In the genomic region with DNA sequence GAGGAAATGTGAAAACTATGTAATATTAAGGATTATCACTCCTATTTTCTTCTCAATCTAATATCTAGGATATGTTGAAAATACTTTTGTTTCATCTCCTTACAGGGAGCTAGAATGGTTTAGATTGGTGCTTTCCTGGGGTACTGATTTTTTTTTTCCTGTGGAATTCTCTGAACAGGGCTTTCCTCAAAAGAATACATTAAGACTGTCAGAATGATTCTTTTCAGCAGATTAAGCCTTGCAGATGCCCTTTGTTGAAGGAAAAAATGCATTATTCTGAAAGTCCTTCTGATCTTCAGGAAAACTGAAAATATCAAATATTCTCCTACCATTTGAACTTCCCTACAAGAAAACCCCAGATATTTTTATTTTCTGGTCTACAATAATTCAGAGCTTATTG, we compare ENCODE assay signal across 26 cellular contexts.
"Had no signal": no experiment of that assay in that cellular context is flagged by ENCODE, and none has a peak within 500 bp of the region (broad histone marks: within the 10 kb centered on the region; RNA-seq: fewer than 3 reads in every experiment).

No MANE protein-coding gene starts in this region.

- H3K9me3 ChIP-seq: gastrocnemius medialis, pancreas, psoas muscle, sigmoid colon, stomach, thyroid gland, upper lobe of left lung had no signal

- H3K4me3 Mint-ChIP-seq: activated CD4-positive, alpha-beta T cell treated with anti-CD3 and anti-CD28 coated beads, Interleukin-2, amount 10 ng/mL, durations not matched to agents 7 days and 5 days; activated CD8-positive, alpha-beta memory T cell treated with anti-CD3 and anti-CD28 coated beads, Interleukin-2, amount 10 ng/mL, durations not matched to agents 7 days and 5 days; activated CD8-positive, alpha-beta T cell treated with anti-CD3 and anti-CD28 coated beads, Interleukin-2, amount 10 ng/mL, durations not matched to agents 7 days and 5 days; central memory CD8-positive, alpha-beta T cell; dendritic cell treated with granulocyte-macrophage colony-stimulating factor and Interleukin-4, amounts not matched to agents 40 ng/mL and 50 ng/mL, for 4 days; naive B cell; stimulated activated naive B cell treated with anti-CD40 and anti-IgM and Interleukin-4, amounts not matched to agents 10 μg/mL and 1 μg/mL and 100 μg/mL, for 72 hours had no signal

- H3K27me3 Mint-ChIP-seq: activated CD4-positive, alpha-beta T cell treated with anti-CD3 and anti-CD28 coated beads, Interleukin-2, amount 10 ng/mL, durations not matched to agents 7 days and 5 days; activated CD8-positive, alpha-beta memory T cell treated with anti-CD3 and anti-CD28 coated beads, Interleukin-2, amount 10 ng/mL, durations not matched to agents 7 days and 5 days; central memory CD8-positive, alpha-beta T cell; dendritic cell treated with granulocyte-macrophage colony-stimulating factor and Interleukin-4, amounts not matched to agents 40 ng/mL and 50 ng/mL, for 4 days; naive B cell; stimulated activated naive B cell treated with anti-CD40 and anti-IgM and Interleukin-4, amounts not matched to agents 10 μg/mL and 1 μg/mL and 100 μg/mL, for 72 hours had no signal

- H3K36me3 ChIP-seq: gastrocnemius medialis, pancreas, sigmoid colon, stomach, thyroid gland, upper lobe of left lung had no signal

- H3K36me3 Mint-ChIP-seq: activated CD8-positive, alpha-beta memory T cell treated with anti-CD3 and anti-CD28 coated beads, Interleukin-2, amount 10 ng/mL, durations not matched to agents 7 days and 5 days; activated naive CD4-positive, alpha-beta T cell treated with anti-CD3 and anti-CD28 coated beads, Interleukin-2, amount 50 U/mL, for 72 hours; naive B cell; stimulated activated naive B cell treated with anti-CD40 and anti-IgM and Interleukin-4, amounts not matched to agents 10 μg/mL and 1 μg/mL and 100 μg/mL, for 72 hours had no signal

- H3K27ac ChIP-seq: gastrocnemius medialis, pancreas, psoas muscle, stomach, thyroid gland, upper lobe of left lung had no signal

- ATAC-seq: activated CD8-positive, alpha-beta memory T cell treated with anti-CD3 and anti-CD28 coated beads, Interleukin-2, amount 10 ng/mL, durations not matched to agents 7 days and 5 days; activated CD8-positive, alpha-beta T cell treated with anti-CD3 and anti-CD28 coated beads, Interleukin-2, amount 10 ng/mL, durations not matched to agents 7 days and 5 days; activated naive CD4-positive, alpha-beta T cell treated with anti-CD3 and anti-CD28 coated beads, Interleukin-2, amount 50 U/mL, for 72 hours; gastrocnemius medialis; left ventricle myocardium superior; pancreas; psoas muscle; stimulated activated naive B cell treated with anti-CD40 and anti-IgM and Interleukin-4, amounts not matched to agents 10 μg/mL and 1 μg/mL and 100 μg/mL, for 72 hours had no signal

- DNase-seq: activated CD4-positive, alpha-beta T cell treated with anti-CD3 and anti-CD28 coated beads for 1 hour; activated CD4-positive, alpha-beta T cell treated with anti-CD3 and anti-CD28 coated beads, Interleukin-2, amount 10 ng/mL, durations not matched to agents 7 days and 5 days; activated CD8-positive, alpha-beta memory T cell treated with anti-CD3 and anti-CD28 coated beads, Interleukin-2, amount 10 ng/mL, durations not matched to agents 7 days and 5 days; activated CD8-positive, alpha-beta T cell treated with anti-CD3 and anti-CD28 coated beads, Interleukin-2, amount 10 ng/mL, durations not matched to agents 7 days and 5 days; activated T-cell treated with anti-CD3 and anti-CD28 coated beads, Interleukin-2, amount 50 U/mL, for 48 hours; effector CD4-positive, alpha-beta T cell; erythroblast; gastrocnemius medialis; glutamatergic neuron; islet precursor cell; left ventricle myocardium superior; naive B cell; nucleus accumbens; pancreas; psoas muscle; sigmoid colon; stimulated activated CD4-positive, alpha-beta T cell treated with anti-CD3 and anti-CD28 coated beads, Interleukin-1b, Interleukin-23, amount 100 ng/mL, for 48 hours; stimulated activated naive B cell treated with anti-CD40 and anti-IgM and Interleukin-4, amounts not matched to agents 10 μg/mL and 1 μg/mL and 100 μg/mL, for 72 hours; stomach; T-helper 2 cell; thyroid gland; upper lobe of left lung had no signal

- H3K9me3 Mint-ChIP-seq: activated CD4-positive, alpha-beta T cell treated with anti-CD3 and anti-CD28 coated beads, Interleukin-2, amount 10 ng/mL, durations not matched to agents 7 days and 5 days; activated naive CD4-positive, alpha-beta T cell treated with anti-CD3 and anti-CD28 coated beads, Interleukin-2, amount 50 U/mL, for 72 hours; activated T-helper 2 cell treated with anti-CD3 and anti-CD28 coated beads, Interferon-gamma antibody, Interleukin-2, Interleukin-4, amounts not matched to agents 10 μg/mL and 5 μg/mL and 100 μg/mL, durations not matched to agents 14 hours and 24 hours and 36 hours; central memory CD8-positive, alpha-beta T cell; dendritic cell treated with granulocyte-macrophage colony-stimulating factor and Interleukin-4, amounts not matched to agents 40 ng/mL and 50 ng/mL, for 4 days; naive B cell; stimulated activated naive B cell treated with anti-CD40 and anti-IgM and Interleukin-4, amounts not matched to agents 10 μg/mL and 1 μg/mL and 100 μg/mL, for 72 hours had no signal

- H3K27me3 ChIP-seq: gastrocnemius medialis, pancreas, sigmoid colon, stomach, thyroid gland, upper lobe of left lung had no signal

- H3K4me1 ChIP-seq: pancreas had no signal

- H3K4me1 Mint-ChIP-seq: activated CD8-positive, alpha-beta memory T cell treated with anti-CD3 and anti-CD28 coated beads, Interleukin-2, amount 10 ng/mL, durations not matched to agents 7 days and 5 days; central memory CD8-positive, alpha-beta T cell; naive B cell; stimulated activated naive B cell treated with anti-CD40 and anti-IgM and Interleukin-4, amounts not matched to agents 10 μg/mL and 1 μg/mL and 100 μg/mL, for 72 hours had no signal

- H3K27ac Mint-ChIP-seq: activated CD4-positive, alpha-beta T cell treated with anti-CD3 and anti-CD28 coated beads, Interleukin-2, amount 10 ng/mL, durations not matched to agents 7 days and 5 days; activated CD8-positive, alpha-beta memory T cell treated with anti-CD3 and anti-CD28 coated beads, Interleukin-2, amount 10 ng/mL, durations not matched to agents 7 days and 5 days; activated CD8-positive, alpha-beta T cell treated with anti-CD3 and anti-CD28 coated beads, Interleukin-2, amount 10 ng/mL, durations not matched to agents 7 days and 5 days; activated naive CD4-positive, alpha-beta T cell treated with anti-CD3 and anti-CD28 coated beads, Interleukin-2, amount 50 U/mL, for 72 hours; activated T-helper 2 cell treated with anti-CD3 and anti-CD28 coated beads, Interferon-gamma antibody, Interleukin-2, Interleukin-4, amounts not matched to agents 10 μg/mL and 5 μg/mL and 100 μg/mL, durations not matched to agents 14 hours and 24 hours and 36 hours; dendritic cell treated with granulocyte-macrophage colony-stimulating factor and Interleukin-4, amounts not matched to agents 40 ng/mL and 50 ng/mL, for 4 days; naive B cell; stimulated activated naive B cell treated with anti-CD40 and anti-IgM and Interleukin-4, amounts not matched to agents 10 μg/mL and 1 μg/mL and 100 μg/mL, for 72 hours had no signal

- H3K4me3 ChIP-seq: gastrocnemius medialis, pancreas, psoas muscle, sigmoid colon, stomach, thyroid gland, upper lobe of left lung had no signal
